ENCODE assay signal across 17 cellular contexts in the genomic region with DNA sequence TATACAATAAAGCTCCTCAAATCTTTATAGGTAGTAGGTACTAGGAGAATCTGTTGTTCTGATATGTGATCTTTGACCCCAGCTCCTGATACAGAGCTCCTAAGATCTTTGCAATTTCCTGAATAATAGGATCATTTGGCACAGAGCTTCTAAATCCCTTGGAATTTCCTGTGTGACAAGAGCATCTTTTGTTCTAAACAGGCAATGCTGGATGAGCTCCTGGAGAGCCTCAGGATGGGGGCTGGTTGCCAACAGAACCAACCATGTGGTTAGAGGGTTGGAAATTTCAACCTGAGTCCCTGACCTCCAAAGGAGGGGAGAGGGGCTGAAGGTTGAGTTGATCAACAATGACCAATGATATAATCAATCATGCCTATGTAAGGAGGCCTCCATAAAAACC.
"Had no signal": no experiment of that assay in that cellular context is flagged by ENCODE, and none has a peak within 500 bp of the region (broad histone marks: within the 10 kb centered on the region; RNA-seq: fewer than 3 reads in every experiment).

No MANE protein-coding gene starts in this region.

- ATAC-seq: heart left ventricle; naive thymus-derived CD4-positive, alpha-beta T cell had no signal

- H3K27ac ChIP-seq: colonic mucosa, heart left ventricle, ovary, right atrium auricular region, sigmoid colon, skin epidermis, stomach, thoracic aorta, transverse colon had no signal

- H3K4me1 Mint-ChIP-seq: naive thymus-derived CD4-positive, alpha-beta T cell had no signal

- H3K4me3 Mint-ChIP-seq: naive thymus-derived CD4-positive, alpha-beta T cell had no signal

- DNase-seq: colonic mucosa; dermis blood vessel endothelial cell; effector CD4-positive, alpha-beta T cell; heart left ventricle; hippocampal formation; kidney glomerular epithelial cell; naive thymus-derived CD4-positive, alpha-beta T cell; nucleus accumbens; ovary; sigmoid colon; stimulated activated naive CD4-positive, alpha-beta T cell; stomach; substantia nigra; transverse colon had no signal

- H3K36me3 ChIP-seq: colonic mucosa, heart left ventricle, ovary, right atrium auricular region, sigmoid colon, stomach, thoracic aorta, transverse colon had no signal

- H3K4me3 ChIP-seq: colonic mucosa, heart left ventricle, ovary, right atrium auricular region, sigmoid colon, skin epidermis, stomach, thoracic aorta, transverse colon had no signal

- H3K27me3 ChIP-seq: colonic mucosa, heart left ventricle, ovary, right atrium auricular region, sigmoid colon, stomach, transverse colon had no signal

- H3K27ac Mint-ChIP-seq: naive thymus-derived CD4-positive, alpha-beta T cell had no signal

- H3K4me1 ChIP-seq: colonic mucosa, heart left ventricle, right atrium auricular region, sigmoid colon, stomach, transverse colon had no signal

- H3K36me3 Mint-ChIP-seq: naive thymus-derived CD4-positive, alpha-beta T cell had no signal
